Comparison of ENCODE assay signal across 1 cellular context in genomic region chr2:158990397-158991209, GRCh38.
TF ChIP-seq lines count a peak whose summit lies in the region.

No MANE protein-coding gene starts in this region.

TF ChIP-seq in H1, 55 proteins besides CTCF, POLR2A, EP300 and RAD21 (continued from another document):
- no peak for TF ChIP-seq SP4 (IDR thresholded peaks at IDR 0.05; ENCODE audit: low read length)
- no peak for TF ChIP-seq KDM4A (IDR thresholded peaks at IDR 0.05; ENCODE audit: low read depth, low read length, severe bottlenecking)
- TF ChIP-seq EGR1 (IDR thresholded peaks at IDR 0.05; ENCODE audit: borderline replicate concordance, low read depth, low read length), result no peak
- no peak for TF ChIP-seq HDAC6 (IDR thresholded peaks at IDR 0.05; ENCODE audit: low read depth, low read length)
- no peak for TF ChIP-seq SRF (IDR thresholded peaks at IDR 0.05; ENCODE audit: low read depth, low read length)
- no peak for TF ChIP-seq BCL11A (IDR thresholded peaks at IDR 0.05; ENCODE audit: low read depth in 2 of 2, low read length in 2 of 2)
- TF ChIP-seq, protein P1, sequence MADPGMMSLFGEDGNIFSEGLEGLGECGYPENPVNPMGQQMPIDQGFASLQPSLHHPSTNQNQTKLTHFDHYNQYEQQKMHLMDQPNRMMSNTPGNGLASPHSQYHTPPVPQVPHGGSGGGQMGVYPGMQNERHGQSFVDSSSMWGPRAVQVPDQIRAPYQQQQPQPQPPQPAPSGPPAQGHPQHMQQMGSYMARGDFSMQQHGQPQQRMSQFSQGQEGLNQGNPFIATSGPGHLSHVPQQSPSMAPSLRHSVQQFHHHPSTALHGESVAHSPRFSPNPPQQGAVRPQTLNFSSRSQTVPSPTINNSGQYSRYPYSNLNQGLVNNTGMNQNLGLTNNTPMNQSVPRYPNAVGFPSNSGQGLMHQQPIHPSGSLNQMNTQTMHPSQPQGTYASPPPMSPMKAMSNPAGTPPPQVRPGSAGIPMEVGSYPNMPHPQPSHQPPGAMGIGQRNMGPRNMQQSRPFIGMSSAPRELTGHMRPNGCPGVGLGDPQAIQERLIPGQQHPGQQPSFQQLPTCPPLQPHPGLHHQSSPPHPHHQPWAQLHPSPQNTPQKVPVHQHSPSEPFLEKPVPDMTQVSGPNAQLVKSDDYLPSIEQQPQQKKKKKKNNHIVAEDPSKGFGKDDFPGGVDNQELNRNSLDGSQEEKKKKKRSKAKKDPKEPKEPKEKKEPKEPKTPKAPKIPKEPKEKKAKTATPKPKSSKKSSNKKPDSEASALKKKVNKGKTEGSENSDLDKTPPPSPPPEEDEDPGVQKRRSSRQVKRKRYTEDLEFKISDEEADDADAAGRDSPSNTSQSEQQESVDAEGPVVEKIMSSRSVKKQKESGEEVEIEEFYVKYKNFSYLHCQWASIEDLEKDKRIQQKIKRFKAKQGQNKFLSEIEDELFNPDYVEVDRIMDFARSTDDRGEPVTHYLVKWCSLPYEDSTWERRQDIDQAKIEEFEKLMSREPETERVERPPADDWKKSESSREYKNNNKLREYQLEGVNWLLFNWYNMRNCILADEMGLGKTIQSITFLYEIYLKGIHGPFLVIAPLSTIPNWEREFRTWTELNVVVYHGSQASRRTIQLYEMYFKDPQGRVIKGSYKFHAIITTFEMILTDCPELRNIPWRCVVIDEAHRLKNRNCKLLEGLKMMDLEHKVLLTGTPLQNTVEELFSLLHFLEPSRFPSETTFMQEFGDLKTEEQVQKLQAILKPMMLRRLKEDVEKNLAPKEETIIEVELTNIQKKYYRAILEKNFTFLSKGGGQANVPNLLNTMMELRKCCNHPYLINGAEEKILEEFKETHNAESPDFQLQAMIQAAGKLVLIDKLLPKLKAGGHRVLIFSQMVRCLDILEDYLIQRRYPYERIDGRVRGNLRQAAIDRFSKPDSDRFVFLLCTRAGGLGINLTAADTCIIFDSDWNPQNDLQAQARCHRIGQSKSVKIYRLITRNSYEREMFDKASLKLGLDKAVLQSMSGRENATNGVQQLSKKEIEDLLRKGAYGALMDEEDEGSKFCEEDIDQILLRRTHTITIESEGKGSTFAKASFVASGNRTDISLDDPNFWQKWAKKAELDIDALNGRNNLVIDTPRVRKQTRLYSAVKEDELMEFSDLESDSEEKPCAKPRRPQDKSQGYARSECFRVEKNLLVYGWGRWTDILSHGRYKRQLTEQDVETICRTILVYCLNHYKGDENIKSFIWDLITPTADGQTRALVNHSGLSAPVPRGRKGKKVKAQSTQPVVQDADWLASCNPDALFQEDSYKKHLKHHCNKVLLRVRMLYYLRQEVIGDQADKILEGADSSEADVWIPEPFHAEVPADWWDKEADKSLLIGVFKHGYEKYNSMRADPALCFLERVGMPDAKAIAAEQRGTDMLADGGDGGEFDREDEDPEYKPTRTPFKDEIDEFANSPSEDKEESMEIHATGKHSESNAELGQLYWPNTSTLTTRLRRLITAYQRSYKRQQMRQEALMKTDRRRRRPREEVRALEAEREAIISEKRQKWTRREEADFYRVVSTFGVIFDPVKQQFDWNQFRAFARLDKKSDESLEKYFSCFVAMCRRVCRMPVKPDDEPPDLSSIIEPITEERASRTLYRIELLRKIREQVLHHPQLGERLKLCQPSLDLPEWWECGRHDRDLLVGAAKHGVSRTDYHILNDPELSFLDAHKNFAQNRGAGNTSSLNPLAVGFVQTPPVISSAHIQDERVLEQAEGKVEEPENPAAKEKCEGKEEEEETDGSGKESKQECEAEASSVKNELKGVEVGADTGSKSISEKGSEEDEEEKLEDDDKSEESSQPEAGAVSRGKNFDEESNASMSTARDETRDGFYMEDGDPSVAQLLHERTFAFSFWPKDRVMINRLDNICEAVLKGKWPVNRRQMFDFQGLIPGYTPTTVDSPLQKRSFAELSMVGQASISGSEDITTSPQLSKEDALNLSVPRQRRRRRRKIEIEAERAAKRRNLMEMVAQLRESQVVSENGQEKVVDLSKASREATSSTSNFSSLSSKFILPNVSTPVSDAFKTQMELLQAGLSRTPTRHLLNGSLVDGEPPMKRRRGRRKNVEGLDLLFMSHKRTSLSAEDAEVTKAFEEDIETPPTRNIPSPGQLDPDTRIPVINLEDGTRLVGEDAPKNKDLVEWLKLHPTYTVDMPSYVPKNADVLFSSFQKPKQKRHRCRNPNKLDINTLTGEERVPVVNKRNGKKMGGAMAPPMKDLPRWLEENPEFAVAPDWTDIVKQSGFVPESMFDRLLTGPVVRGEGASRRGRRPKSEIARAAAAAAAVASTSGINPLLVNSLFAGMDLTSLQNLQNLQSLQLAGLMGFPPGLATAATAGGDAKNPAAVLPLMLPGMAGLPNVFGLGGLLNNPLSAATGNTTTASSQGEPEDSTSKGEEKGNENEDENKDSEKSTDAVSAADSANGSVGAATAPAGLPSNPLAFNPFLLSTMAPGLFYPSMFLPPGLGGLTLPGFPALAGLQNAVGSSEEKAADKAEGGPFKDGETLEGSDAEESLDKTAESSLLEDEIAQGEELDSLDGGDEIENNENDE (IDR thresholded peaks at IDR 0.05; ENCODE audit: insufficient replicate concordance, low read length), result no peak
- no peak for TF ChIP-seq JUND (IDR thresholded peaks at IDR 0.05; ENCODE audit: low read length)
- no peak for TF ChIP-seq MAFK (IDR thresholded peaks at IDR 0.05; ENCODE audit: low read depth, low read length)
- no peak for TF ChIP-seq USF2 (IDR thresholded peaks at IDR 0.05; ENCODE audit: low read length)
